In the genomic region with DNA sequence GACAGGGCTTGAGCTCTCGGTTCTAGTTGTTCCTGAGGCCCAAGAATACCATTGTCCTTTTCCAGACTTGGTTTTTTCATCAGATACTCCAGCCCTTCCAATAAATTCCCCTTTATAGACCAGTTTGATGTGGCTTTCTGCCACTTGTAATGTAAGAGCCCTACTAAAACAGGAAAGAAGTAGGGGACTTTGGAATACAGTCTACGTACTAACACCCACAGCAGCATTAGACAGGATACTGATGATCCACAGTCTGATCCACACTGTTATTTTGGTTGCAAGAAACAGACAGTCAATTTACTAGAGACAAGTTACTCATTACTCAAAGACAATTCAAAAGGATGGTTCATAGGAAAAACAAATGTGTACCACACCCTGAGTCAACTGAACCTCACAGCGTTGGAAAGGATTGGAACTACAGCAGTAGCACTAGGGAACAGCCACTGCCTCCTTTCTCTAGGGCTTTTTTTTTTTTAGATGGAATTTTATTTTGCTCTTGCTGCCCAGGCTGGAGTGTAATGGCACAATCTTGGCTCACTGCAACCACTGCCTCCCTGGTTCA, we compare ENCODE assay signal across 16 cellular contexts.
"Had no signal": no experiment of that assay in that cellular context is flagged by ENCODE, and none has a peak within 500 bp of the region (broad histone marks: within the 10 kb centered on the region; RNA-seq: fewer than 3 reads in every experiment).

No MANE protein-coding gene starts in this region.

- H3K36me3 Mint-ChIP-seq: activated naive CD8-positive, alpha-beta T cell; naive thymus-derived CD8-positive, alpha-beta T cell had no signal

- H3K4me1 Mint-ChIP-seq: naive thymus-derived CD8-positive, alpha-beta T cell had no signal

- H3K9me3 ChIP-seq: lower lobe of right lung, right atrium auricular region, tibial artery had no signal

- H3K27me3 Mint-ChIP-seq: activated naive CD8-positive, alpha-beta T cell had no signal

- DNase-seq: activated CD4-positive, alpha-beta T cell treated with anti-CD3 and anti-CD28 coated beads for 1 hour; activated CD4-positive, alpha-beta T cell treated with anti-CD3 and anti-CD28 coated beads, Interleukin-2, amount 50 U/mL, for 48 hours; activated gamma-delta T cell; activated T-cell treated with anti-CD3 and anti-CD28 coated beads, Interleukin-2, amount 50 U/mL, for 4 hours; brain microvascular endothelial cell; cerebellar nuclear complex; endodermal cell; lower lobe of right lung; naive thymus-derived CD8-positive, alpha-beta T cell; posterior cingulate gyrus; T-helper 9 cell; tibial artery had no signal

- H3K27me3 ChIP-seq: right atrium auricular region, tibial artery had no signal

- H3K4me3 ChIP-seq: lower lobe of right lung, right atrium auricular region, skin epidermis, tibial artery had no signal

- H3K4me3 Mint-ChIP-seq: activated naive CD8-positive, alpha-beta T cell; activated T-cell treated with anti-CD3 and anti-CD28 coated beads, Interleukin-2, amount 50 U/mL, for 4 hours; endodermal cell; naive thymus-derived CD8-positive, alpha-beta T cell had no signal

- H3K4me1 ChIP-seq: foreskin keratinocyte, lower lobe of right lung, right atrium auricular region, tibial artery had no signal

- ATAC-seq: activated T-cell treated with anti-CD3 and anti-CD28 coated beads, Interleukin-2, amount 50 U/mL, for 4 hours; foreskin keratinocyte; lower lobe of right lung; naive thymus-derived CD8-positive, alpha-beta T cell had no signal

- H3K27ac ChIP-seq: brain microvascular endothelial cell, foreskin keratinocyte, lower lobe of right lung, right atrium auricular region, skin epidermis, tibial artery had no signal

- H3K9me3 Mint-ChIP-seq: activated T-cell treated with anti-CD3 and anti-CD28 coated beads, Interleukin-2, amount 50 U/mL, for 4 hours; endodermal cell had no signal

- H3K36me3 ChIP-seq: brain microvascular endothelial cell, lower lobe of right lung, right atrium auricular region, tibial artery had no signal

- H3K27ac Mint-ChIP-seq: activated naive CD8-positive, alpha-beta T cell; endodermal cell; naive thymus-derived CD8-positive, alpha-beta T cell had no signal
